Comparison of ENCODE assay signal across 19 cellular contexts in genomic region chr19:4923379-4923747, GRCh38. TPM values are rescaled to one million over a fixed set of nuclear protein-coding genes. Genes with fewer than 3 reads are reported as not detected.
"Had no signal": no experiment of that assay in that cellular context is flagged by ENCODE, and none has a peak within 500 bp of the region (broad histone marks: within the 10 kb centered on the region; RNA-seq: fewer than 3 reads in every experiment).

No MANE protein-coding gene starts in this region.

- ATAC-seq: activated naive CD8-positive, alpha-beta T cell treated with anti-CD3 and anti-CD28 coated beads, Interleukin-2, amount 50 U/mL, for 24 hours; activated T-cell treated with anti-CD3 and anti-CD28 coated beads, Interleukin-2, amount 50 U/mL, for 4 hours; effector memory CD8-positive, alpha-beta T cell; stimulated activated naive CD8-positive, alpha-beta T cell treated with anti-CD3 and anti-CD28 coated beads, Interleukin-15, amount 100 ng/mL, for 72 hours; T-cell had no signal

- H3K4me3 Mint-ChIP-seq: activated CD4-positive, alpha-beta T cell treated with anti-CD3 and anti-CD28 coated beads, Interleukin-2, amount 10 ng/mL, durations not matched to agents 24 days and 14 days; activated naive CD4-positive, alpha-beta T cell treated with anti-CD3 and anti-CD28 coated beads for 36 hours; activated naive CD8-positive, alpha-beta T cell treated with anti-CD3 and anti-CD28 coated beads, Interleukin-2, amount 50 U/mL, for 24 hours; activated T-cell treated with anti-CD3 and anti-CD28 coated beads, Interleukin-2, amount 50 U/mL, for 4 hours; effector memory CD8-positive, alpha-beta T cell; mesothelial cell of epicardium; natural killer cell treated with Interleukin-12 subunit alpha and Interleukin-12 subunit beta and Interleukin-15 and Interleukin-18, amount 100 ng/mL, for 72 hours; stimulated activated naive CD8-positive, alpha-beta T cell treated with anti-CD3 and anti-CD28 coated beads, Interleukin-15, amount 100 ng/mL, for 72 hours; T-cell; type B pancreatic cell had no signal

- H3K27ac Mint-ChIP-seq: activated CD4-positive, alpha-beta T cell treated with anti-CD3 and anti-CD28 coated beads, Interleukin-2, amount 10 ng/mL, durations not matched to agents 24 days and 14 days; activated naive CD4-positive, alpha-beta T cell treated with anti-CD3 and anti-CD28 coated beads for 36 hours; activated naive CD8-positive, alpha-beta T cell treated with anti-CD3 and anti-CD28 coated beads, Interleukin-2, amount 50 U/mL, for 24 hours; mesothelial cell of epicardium; natural killer cell treated with Interleukin-12 subunit alpha and Interleukin-12 subunit beta and Interleukin-15 and Interleukin-18, amount 100 ng/mL, for 72 hours; T-cell; type B pancreatic cell had no signal

- H3K9me3 ChIP-seq: right atrium auricular region had no signal

- H3K9me3 Mint-ChIP-seq: activated CD4-positive, alpha-beta T cell treated with anti-CD3 and anti-CD28 coated beads, Interleukin-2, amount 10 ng/mL, durations not matched to agents 24 days and 14 days; activated naive CD4-positive, alpha-beta T cell treated with anti-CD3 and anti-CD28 coated beads for 36 hours; activated naive CD8-positive, alpha-beta T cell treated with anti-CD3 and anti-CD28 coated beads, Interleukin-2, amount 50 U/mL, for 24 hours; activated T-cell treated with anti-CD3 and anti-CD28 coated beads, Interleukin-2, amount 50 U/mL, for 4 hours; effector memory CD8-positive, alpha-beta T cell; mesothelial cell of epicardium; natural killer cell treated with Interleukin-12 subunit alpha and Interleukin-12 subunit beta and Interleukin-15 and Interleukin-18, amount 100 ng/mL, for 72 hours; stimulated activated naive CD8-positive, alpha-beta T cell treated with anti-CD3 and anti-CD28 coated beads, Interleukin-15, amount 100 ng/mL, for 72 hours; T-cell; type B pancreatic cell had no signal

- H3K4me1 Mint-ChIP-seq: mesothelial cell of epicardium, T-cell had no signal

- H3K27ac ChIP-seq: brain microvascular endothelial cell, right atrium auricular region had no signal

- H3K36me3 ChIP-seq: right atrium auricular region had no signal

- DNase-seq: activated CD4-positive, alpha-beta T cell treated with anti-CD3 and anti-CD28 coated beads, Interleukin-2, amount 10 ng/mL, durations not matched to agents 24 days and 14 days; activated CD8-positive, alpha-beta memory T cell treated with anti-CD3 and anti-CD28 coated beads, Interleukin-2, amount 50 U/mL, for 4 hours; activated naive CD4-positive, alpha-beta T cell treated with anti-CD3 and anti-CD28 coated beads for 36 hours; activated naive CD8-positive, alpha-beta T cell treated with anti-CD3 and anti-CD28 coated beads, Interleukin-2, amount 50 U/mL, for 24 hours; activated T-cell treated with anti-CD3 and anti-CD28 coated beads, Interleukin-2, amount 50 U/mL, for 4 hours; brain microvascular endothelial cell; effector memory CD8-positive, alpha-beta T cell; foreskin fibroblast; hippocampal formation; stimulated activated CD4-positive, alpha-beta T cell treated with anti-CD3 and anti-CD28 coated beads, Interleukin-2, amount 100 ng/mL, for 24 hours; stimulated activated naive CD8-positive, alpha-beta T cell treated with anti-CD3 and anti-CD28 coated beads, Interleukin-15, amount 100 ng/mL, for 72 hours; T-cell had no signal

- H3K27me3 ChIP-seq: brain microvascular endothelial cell, right atrium auricular region had no signal

- H3K36me3 Mint-ChIP-seq: T-cell had no signal

- H3K4me1 ChIP-seq: right atrium auricular region had no signal

- H3K4me3 ChIP-seq: lung, right atrium auricular region had no signal

- H3K27me3 Mint-ChIP-seq: activated CD4-positive, alpha-beta T cell treated with anti-CD3 and anti-CD28 coated beads, Interleukin-2, amount 10 ng/mL, durations not matched to agents 24 days and 14 days; activated naive CD8-positive, alpha-beta T cell treated with anti-CD3 and anti-CD28 coated beads, Interleukin-2, amount 50 U/mL, for 24 hours; effector memory CD8-positive, alpha-beta T cell; natural killer cell treated with Interleukin-12 subunit alpha and Interleukin-12 subunit beta and Interleukin-15 and Interleukin-18, amount 100 ng/mL, for 72 hours; progenitor cell of endocrine pancreas; stimulated activated naive CD8-positive, alpha-beta T cell treated with anti-CD3 and anti-CD28 coated beads, Interleukin-15, amount 100 ng/mL, for 72 hours; T-cell; type B pancreatic cell had no signal

RNA-seq across cellular contexts. Expression of gene ARRDC5, which starts 20.7 kb away (rescaled TPM):
- total RNA-seq: activated naive CD4-positive, alpha-beta T cell treated with anti-CD3 and anti-CD28 coated beads for 36 hours; mesothelial cell of epicardium; progenitor cell of endocrine pancreas; right atrium auricular region; temporal lobe had no signal
